In the genomic region with DNA sequence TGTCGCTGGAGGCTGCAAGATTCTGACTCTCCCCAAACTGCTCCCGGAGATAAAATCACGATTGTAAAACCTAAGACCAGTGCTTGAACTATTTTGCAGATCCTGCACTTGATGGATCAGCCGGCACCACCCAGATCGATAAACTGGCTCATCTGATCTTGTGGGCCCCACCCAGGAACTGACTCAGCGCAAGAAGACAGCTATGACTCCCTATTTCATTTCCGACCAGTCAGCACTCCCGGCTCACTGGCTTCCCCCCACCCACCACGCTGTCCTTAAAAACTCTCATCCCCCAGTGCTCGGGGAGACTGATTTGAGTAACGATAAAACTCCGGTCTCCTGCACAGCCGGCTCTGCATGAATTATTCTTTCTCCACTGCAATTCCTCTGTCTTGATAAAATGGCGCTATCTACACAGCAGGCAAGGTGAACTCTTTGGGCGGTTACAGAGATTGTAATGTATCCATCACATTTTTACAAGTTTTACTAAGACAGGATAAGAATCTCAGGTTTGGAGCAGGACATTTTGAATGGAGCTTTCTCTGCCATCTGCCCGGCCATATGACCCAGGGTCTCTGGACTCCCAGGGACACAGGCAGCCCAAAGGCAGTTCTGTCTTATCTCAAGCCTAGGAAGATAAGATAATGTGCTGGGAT, we compare ENCODE assay signal across 11 cellular contexts. TPM values are rescaled to one million over a fixed set of nuclear protein-coding genes. Genes with fewer than 3 reads are reported as not detected.
DNase-seq lines count a peak whose midpoint lies in the region; ATAC-seq and TF ChIP-seq lines count a peak whose summit lies in the region.
"Had no signal": no experiment of that assay in that cellular context is flagged by ENCODE, and none has a peak within 500 bp of the region (broad histone marks: within the 10 kb centered on the region; RNA-seq: fewer than 3 reads in every experiment).

No MANE protein-coding gene starts in this region.

- H3K36me3 Mint-ChIP-seq in CD4-positive, alpha-beta T cell (ENCODE audit: low read depth): no peaks in the 10 kb centered on the region

- H3K36me3 ChIP-seq in parathyroid adenoma (ENCODE audit: control insufficient read depth, insufficient read depth, low read length) (no peaks in the 10 kb centered on the region), ascending aorta (no peaks in the 10 kb centered on the region)
- H3K36me3 ChIP-seq: thyroid gland had no signal

- POLR2A ChIA-PET in CD4-positive, alpha-beta T cell (lab: Charles Lee): interaction anchor here (1.3 kb wide), 1 partner anchor 12 kb away, joined by 3 read pairs; no protein-coding TSS in a partner anchor
- POLR2A ChIA-PET in RWPE1 (lab: Yijun Ruan, JAX; ENCODE audit: low non-redundant PET): interaction anchor here (0.6 kb wide), 1 partner anchor 12 kb away, joined by 3 read pairs; no protein-coding TSS in a partner anchor

- CTCF ChIA-PET in CD4-positive, alpha-beta T cell (lab: Charles Lee): no interaction called here
- CTCF ChIA-PET in RWPE1 (lab: Yijun Ruan, JAX): interaction anchor here (1.3 kb wide), 1 partner anchor 36 kb away, joined by 3 read pairs; no protein-coding TSS in a partner anchor

- H3K4me1 ChIP-seq in parathyroid adenoma (peaks cover 34% of the 10 kb centered on the region), ascending aorta (no peaks in the 10 kb centered on the region)
- H3K4me1 ChIP-seq: thyroid gland had no signal

- H3K9ac ChIP-seq in parathyroid adenoma: no peak overlapping the region

- H3K27me3 Mint-ChIP-seq in CD4-positive, alpha-beta T cell: peaks cover 55% of the 10 kb centered on the region

- DNase-seq in CD4-positive, alpha-beta T cell: peak in 4 of 10 experiments; percentile 16 to 33 (median 23)
- DNase-seq in RWPE1 (ENCODE audit: low spot score) (peak; percentile 41), ascending aorta (ENCODE audit: low spot score in 2 of 2) (no peak), GOT3 (lab: John Stamatoyannopoulos, UW) (no peak)
- peak; percentile 37 for DNase-seq in activated effector memory CD4-positive, alpha-beta T cell treated with Interleukin-2 at 50 U/mL for 16 hours
- DNase-seq: DND-41, thyroid gland had no signal

- intact Hi-C loops in CD4-positive, alpha-beta T cell (cut with DNase I, micrococcal nuclease): no loop called here
- intact Hi-C loops in ascending aorta (cut with DNase I): no loop called here

- TF ChIP-seq CTCF in CD4-positive, alpha-beta T cell (IDR thresholded peaks at IDR 0.05): no peak
- TF ChIP-seq CTCF in RWPE1 (conservative IDR thresholded peaks at IDR 0.05; ENCODE audit: low read depth) (no peak), parathyroid adenoma (IDR thresholded peaks at IDR 0.05) (no peak), ascending aorta (IDR thresholded peaks at IDR 0.05) (no peak)

- no peaks in the 10 kb centered on the region for H3K79me2 ChIP-seq in parathyroid adenoma

- H3K9me3 Mint-ChIP-seq in CD4-positive, alpha-beta T cell: no peaks in the 10 kb centered on the region

- peaks cover 2% of the 10 kb centered on the region for H3K27me3 ChIP-seq in CD4-positive, alpha-beta T cell (ENCODE audit: control insufficient read depth, insufficient read depth, low read length)
- no peaks in the 10 kb centered on the region for H3K27me3 ChIP-seq in parathyroid adenoma (ENCODE audit: control insufficient read depth, insufficient read depth, low read length)
- no peaks in the 10 kb centered on the region for H3K27me3 ChIP-seq in ascending aorta
- H3K27me3 ChIP-seq: thyroid gland had no signal

- H2AFZ ChIP-seq in parathyroid adenoma: peak overlapping the region; percentile 53

- no peak overlapping the region for H3K27ac ChIP-seq in CD4-positive, alpha-beta T cell (ENCODE audit: low read depth, low read length)
- H3K27ac ChIP-seq in RWPE1 (no peak overlapping the region), parathyroid adenoma (peak overlapping the region; percentile 90), ascending aorta (no peak overlapping the region)
- H3K27ac ChIP-seq: thyroid gland had no signal

- H3K4me3 Mint-ChIP-seq in CD4-positive, alpha-beta T cell: peak overlapping the region; percentile 73

- H3K4me1 Mint-ChIP-seq in CD4-positive, alpha-beta T cell (ENCODE audit: low read depth): peaks cover 7% of the 10 kb centered on the region

- H3K27ac Mint-ChIP-seq in CD4-positive, alpha-beta T cell: no peak overlapping the region

- no peaks in the 10 kb centered on the region for H3K9me3 ChIP-seq in CD4-positive, alpha-beta T cell (ENCODE audit: control insufficient read depth, low read length)
- H3K9me3 ChIP-seq in parathyroid adenoma (ENCODE audit: control insufficient read depth, low read length) (no peaks in the 10 kb centered on the region), ascending aorta (no peaks in the 10 kb centered on the region)
- H3K9me3 ChIP-seq: thyroid gland had no signal

- H3K4me2 ChIP-seq in parathyroid adenoma (ENCODE audit: low read length): peak overlapping the region; percentile 76

- H3K4me3 ChIP-seq in parathyroid adenoma (ENCODE audit: low read depth, low read length) (peak overlapping the region; percentile 40), ascending aorta (no peak overlapping the region)
- H3K4me3 ChIP-seq: thyroid gland had no signal

- no peak for ATAC-seq in CD4-positive, alpha-beta T cell (ENCODE audit: poor library complexity)
- no peak for ATAC-seq in GM21529 (IDR thresholded peaks at IDR 0.05; ENCODE audit: unreplicated experiment)
- ATAC-seq in esophagus mucosa: no peak

RNA-seq across cellular contexts. Expression of a gene that starts 10.6 kb away (rescaled TPM):
- total RNA-seq in CD4-positive, alpha-beta T cell: under 1 TPM; 0.27 to 0.47 TPM
- total RNA-seq in ascending aorta (25.5 TPM), esophagus mucosa (5.2 TPM)

RNA-seq across cellular contexts. Expression of a gene that starts 31.5 kb away (rescaled TPM):
- 10 to 100 TPM; 20.8 to 23.2 TPM for total RNA-seq in CD4-positive, alpha-beta T cell
- total RNA-seq in ascending aorta (57.3 TPM), esophagus mucosa (25.5 TPM)

RNA-seq across cellular contexts. Expression of a gene that starts 52.2 kb away (rescaled TPM):
- not detected for total RNA-seq in CD4-positive, alpha-beta T cell
- not detected for total RNA-seq in ascending aorta
- total RNA-seq in esophagus mucosa: not detected
- total RNA-seq: myocyte, thyroid gland had no signal

Comparison
In these comparisons a context has a peak if more than half of its experiments do, and no peak if none do; other contexts are left out.
1. DNase-seq: peak in RWPE1 (single experiment) and activated effector memory CD4-positive, alpha-beta T cell treated with Interleukin-2 at 50 U/mL for 16 hours (single experiment); none in ascending aorta (0 of 2) and GOT3 (single experiment).